Comparison of ENCODE assay signal across 8 cellular contexts in genomic region chr17:2048805-2049204, GRCh38. TPM values are rescaled to one million over a fixed set of nuclear protein-coding genes. Genes with fewer than 3 reads are reported as not detected.
DNase-seq lines count a peak whose midpoint lies in the region; ATAC-seq, FAIRE-seq and TF ChIP-seq lines count a peak whose summit lies in the region.

No MANE protein-coding gene starts in this region.

- H3K27ac Mint-ChIP-seq in activated naive CD4-positive, alpha-beta T cell treated with anti-CD3 and anti-CD28 coated beads for 36 hours: no peak overlapping the region
- peak overlapping the region; percentile 82 for H3K27ac Mint-ChIP-seq in activated T-helper 1 cell treated with anti-CD3 and anti-CD28 coated beads, Interleukin-12 subunit alpha, Interleukin-12 subunit beta, Interleukin-2, Interleukin-4 antibody, amounts not matched to agents 30 ng/mL and 10 ng/mL and 1 ng/mL, durations not matched to agents 14 hours and 24 hours and 36 hours

- DNase-seq in activated naive CD4-positive, alpha-beta T cell treated with anti-CD3 and anti-CD28 coated beads for 36 hours: no peak
- no peak for DNase-seq in activated naive CD4-positive, alpha-beta T cell treated with anti-CD3 and anti-CD28 coated beads, Interleukin-2, amount 50 U/mL, for 16 hours
- no peak for DNase-seq in activated T-helper 1 cell treated with anti-CD3 and anti-CD28 coated beads, Interleukin-12 subunit alpha, Interleukin-12 subunit beta, Interleukin-2, Interleukin-4 antibody, amounts not matched to agents 30 ng/mL and 10 ng/mL and 1 ng/mL, durations not matched to agents 14 hours and 24 hours and 36 hours (ENCODE audit: low spot score)
- no peak for DNase-seq in kidney
- DNase-seq in thoracic aorta (ENCODE audit: low spot score): no peak
- no peak for DNase-seq in DMS79 treated with DMSO at 0.1 percent for 48 hours (lab: John Stamatoyannopoulos, UW)

- H3K4me3 ChIP-seq in kidney (ENCODE audit: low read length in 2 of 2) (peak overlapping the region; percentile 60 to 85), thoracic aorta (peak overlapping the region; percentile 93)

- no peaks in the 10 kb centered on the region for H3K27me3 ChIP-seq in thoracic aorta (replicated peaks; ENCODE audit: insufficient read depth)

- H3K9me3 ChIP-seq in kidney (ENCODE audit: control insufficient read depth in 1 of 2, low read length in 2 of 2) (no peaks in the 10 kb centered on the region), thoracic aorta (no peaks in the 10 kb centered on the region)

- peaks cover 4 to 11% of the 10 kb centered on the region in 2 donors for H3K4me1 ChIP-seq in kidney (ENCODE audit: control insufficient read depth in 1 of 2, insufficient read depth in 1 of 2, low read depth in 1 of 2, low read length in 2 of 2)
- peaks cover 24 to 41% of the 10 kb centered on the region in 2 donors for H3K4me1 ChIP-seq in thoracic aorta (ENCODE audit: control insufficient read depth in 1 of 2, low read depth in 2 of 2)

- H3K27ac ChIP-seq in kidney (ENCODE audit: low read depth in 2 of 2, low read length in 2 of 2): no peak overlapping the region
- H3K27ac ChIP-seq in thoracic aorta: no peak overlapping the region

- peak overlapping the region; percentile 15 to 92 for H3K9ac ChIP-seq in kidney (ENCODE audit: low read length in 2 of 2)

- ATAC-seq in thoracic aorta (ENCODE audit: insufficient number of reproducible peaks, low FRiP score, low read depth) (no peak), HG02678 (IDR thresholded peaks at IDR 0.05; ENCODE audit: unreplicated experiment) (no peak)
- ATAC-seq in activated CD4-positive, CD25-positive, alpha-beta regulatory T cell treated with anti-CD3 and anti-CD28 coated beads, Interleukin-2, amount 50 U/mL, for 24 hours: no peak

- TF ChIP-seq CTCF in kidney (IDR thresholded peaks at IDR 0.05; ENCODE audit: borderline replicate concordance, extremely low read depth, insufficient read depth) (no peak), thoracic aorta (IDR thresholded peaks at IDR 0.05) (no peak)

- FAIRE-seq in kidney (lab: Jason Lieb, UNC): no peak

- no peaks in the 10 kb centered on the region for H3K36me3 ChIP-seq in kidney (ENCODE audit: control insufficient read depth in 1 of 2, insufficient read depth in 2 of 2, low read length in 2 of 2)
- H3K36me3 ChIP-seq in thoracic aorta: no peaks in the 10 kb centered on the region

- no peaks in the 10 kb centered on the region for H3K9me3 Mint-ChIP-seq in activated naive CD4-positive, alpha-beta T cell treated with anti-CD3 and anti-CD28 coated beads for 36 hours
- H3K9me3 Mint-ChIP-seq in activated T-helper 1 cell treated with anti-CD3 and anti-CD28 coated beads, Interleukin-12 subunit alpha, Interleukin-12 subunit beta, Interleukin-2, Interleukin-4 antibody, amounts not matched to agents 30 ng/mL and 10 ng/mL and 1 ng/mL, durations not matched to agents 14 hours and 24 hours and 36 hours: no peaks in the 10 kb centered on the region

- peaks cover 3% of the 10 kb centered on the region for H3K36me3 Mint-ChIP-seq in activated naive CD4-positive, alpha-beta T cell treated with anti-CD3 and anti-CD28 coated beads for 36 hours (ENCODE audit: low read depth)
- H3K36me3 Mint-ChIP-seq in activated T-helper 1 cell treated with anti-CD3 and anti-CD28 coated beads, Interleukin-12 subunit alpha, Interleukin-12 subunit beta, Interleukin-2, Interleukin-4 antibody, amounts not matched to agents 30 ng/mL and 10 ng/mL and 1 ng/mL, durations not matched to agents 14 hours and 24 hours and 36 hours (ENCODE audit: low read depth): peaks cover 13% of the 10 kb centered on the region

- intact Hi-C loops in activated naive CD4-positive, alpha-beta T cell treated with anti-CD3 and anti-CD28 coated beads for 36 hours (cut with micrococcal nuclease): loop anchor here (2.0 kb wide), 1 partner anchor 18 kb away; the partner anchor contains the start of gene DPH1
- intact Hi-C loops in activated T-helper 1 cell treated with anti-CD3 and anti-CD28 coated beads, Interleukin-12 subunit alpha, Interleukin-12 subunit beta, Interleukin-2, Interleukin-4 antibody, amounts not matched to agents 30 ng/mL and 10 ng/mL and 1 ng/mL, durations not matched to agents 14 hours and 24 hours and 36 hours (cut with micrococcal nuclease): loop anchor here (1.0 kb wide), 1 partner anchor 8 kb away; no protein-coding TSS in a partner anchor
- intact Hi-C loops in kidney (cut with DNase I): no loop called here

- peaks cover 17% of the 10 kb centered on the region for H3K27me3 Mint-ChIP-seq in activated naive CD4-positive, alpha-beta T cell treated with anti-CD3 and anti-CD28 coated beads for 36 hours (ENCODE audit: low read depth)
- peaks cover 12% of the 10 kb centered on the region for H3K27me3 Mint-ChIP-seq in activated T-helper 1 cell treated with anti-CD3 and anti-CD28 coated beads, Interleukin-12 subunit alpha, Interleukin-12 subunit beta, Interleukin-2, Interleukin-4 antibody, amounts not matched to agents 30 ng/mL and 10 ng/mL and 1 ng/mL, durations not matched to agents 14 hours and 24 hours and 36 hours (ENCODE audit: insufficient read depth)

- CTCF ChIA-PET in activated naive CD4-positive, alpha-beta T cell treated with anti-CD3 and anti-CD28 coated beads for 36 hours (lab: Charles Lee): interaction anchor here (0.9 to 1.4 kb wide), 2 partner anchors 9 to 265 kb away, joined by 3 to 4 read pairs; no protein-coding TSS in a partner anchor

- peak overlapping the region; percentile 63 for H3K4me3 Mint-ChIP-seq in activated naive CD4-positive, alpha-beta T cell treated with anti-CD3 and anti-CD28 coated beads for 36 hours
- H3K4me3 Mint-ChIP-seq in activated T-helper 1 cell treated with anti-CD3 and anti-CD28 coated beads, Interleukin-12 subunit alpha, Interleukin-12 subunit beta, Interleukin-2, Interleukin-4 antibody, amounts not matched to agents 30 ng/mL and 10 ng/mL and 1 ng/mL, durations not matched to agents 14 hours and 24 hours and 36 hours: peak overlapping the region; percentile 80

- peaks cover 21% of the 10 kb centered on the region for H3K4me1 Mint-ChIP-seq in activated naive CD4-positive, alpha-beta T cell treated with anti-CD3 and anti-CD28 coated beads for 36 hours (ENCODE audit: low read depth)
- peaks cover 38% of the 10 kb centered on the region for H3K4me1 Mint-ChIP-seq in activated T-helper 1 cell treated with anti-CD3 and anti-CD28 coated beads, Interleukin-12 subunit alpha, Interleukin-12 subunit beta, Interleukin-2, Interleukin-4 antibody, amounts not matched to agents 30 ng/mL and 10 ng/mL and 1 ng/mL, durations not matched to agents 14 hours and 24 hours and 36 hours (ENCODE audit: low read depth)

RNA-seq across cellular contexts. Expression of gene HIC1, which starts 6.1 kb away (rescaled TPM):
- 10 to 100 TPM; 14.8 TPM for total RNA-seq in activated naive CD4-positive, alpha-beta T cell treated with anti-CD3 and anti-CD28 coated beads for 36 hours
- 45.6 and 47.0 TPM in 2 replicates for total RNA-seq in activated T-helper 1 cell treated with anti-CD3 and anti-CD28 coated beads, Interleukin-12 subunit alpha, Interleukin-12 subunit beta, Interleukin-2, Interleukin-4 antibody, amounts not matched to agents 30 ng/mL and 10 ng/mL and 1 ng/mL, durations not matched to agents 14 hours and 24 hours and 36 hours
- total RNA-seq in kidney (13.0 TPM), thoracic aorta (10 to 100 TPM; 38.3 to 53.9 TPM)
- 2.7 TPM for polyA plus RNA-seq in kidney (ENCODE audit: insufficient read depth, low read depth, low replicate concordance)

RNA-seq across cellular contexts. Expression of gene OVCA2, which starts 7.0 kb away (rescaled TPM):
- 10 to 100 TPM; 22.7 to 24.7 TPM for total RNA-seq in activated naive CD4-positive, alpha-beta T cell treated with anti-CD3 and anti-CD28 coated beads for 36 hours
- total RNA-seq in activated T-helper 1 cell treated with anti-CD3 and anti-CD28 coated beads, Interleukin-12 subunit alpha, Interleukin-12 subunit beta, Interleukin-2, Interleukin-4 antibody, amounts not matched to agents 30 ng/mL and 10 ng/mL and 1 ng/mL, durations not matched to agents 14 hours and 24 hours and 36 hours: 43.9 and 44.0 TPM in 2 replicates
- total RNA-seq in kidney (22.9 TPM), thoracic aorta (10 to 100 TPM; 44.1 to 46.6 TPM)
- polyA plus RNA-seq in kidney (ENCODE audit: insufficient read depth, low read depth, low replicate concordance): 63.6 TPM

RNA-seq across cellular contexts. Expression of gene DPH1, which starts 18.9 kb away (rescaled TPM):
- total RNA-seq in activated naive CD4-positive, alpha-beta T cell treated with anti-CD3 and anti-CD28 coated beads for 36 hours: 10 to 100 TPM; 31.1 to 34.1 TPM
- total RNA-seq in activated T-helper 1 cell treated with anti-CD3 and anti-CD28 coated beads, Interleukin-12 subunit alpha, Interleukin-12 subunit beta, Interleukin-2, Interleukin-4 antibody, amounts not matched to agents 30 ng/mL and 10 ng/mL and 1 ng/mL, durations not matched to agents 14 hours and 24 hours and 36 hours: 49.4 and 61.3 TPM in 2 replicates
- 49.4 TPM for total RNA-seq in kidney
- polyA plus RNA-seq in kidney (ENCODE audit: insufficient read depth, low read depth, low replicate concordance): 23.3 TPM
- 10 to 100 TPM; 46.0 to 61.1 TPM for total RNA-seq in thoracic aorta

RNA-seq across cellular contexts. Expression of gene RTN4RL1, which starts 23.7 kb away (rescaled TPM):
- total RNA-seq in activated naive CD4-positive, alpha-beta T cell treated with anti-CD3 and anti-CD28 coated beads for 36 hours: under 1 TPM; 0.14 to 0.30 TPM
- total RNA-seq in activated T-helper 1 cell treated with anti-CD3 and anti-CD28 coated beads, Interleukin-12 subunit alpha, Interleukin-12 subunit beta, Interleukin-2, Interleukin-4 antibody, amounts not matched to agents 30 ng/mL and 10 ng/mL and 1 ng/mL, durations not matched to agents 14 hours and 24 hours and 36 hours: 1.0 TPM in 2 replicates
- total RNA-seq in kidney (10.7 TPM), thoracic aorta (1 to 10 TPM; 5.4 to 8.0 TPM)
- 2.0 TPM for polyA plus RNA-seq in kidney (ENCODE audit: insufficient read depth, low read depth, low replicate concordance)
